Comparison of ENCODE assay signal across 8 cellular contexts in genomic region chr14:38721822-38722431, GRCh38.
DNase-seq lines count a peak whose midpoint lies in the region; ATAC-seq and TF ChIP-seq lines count a peak whose summit lies in the region.

No MANE protein-coding gene starts in this region.

- POLR2A ChIA-PET in Panc1 (lab: Charles Lee): no interaction called here

- BruUV-seq in Panc1 (replicated peaks; lab: Mats Ljungman, UMichigan): no TSS peak

- CTCF ChIA-PET in Panc1 (lab: Charles Lee): interaction anchor here (1.4 kb wide), 1 partner anchor 294 kb away, joined by 3 read pairs; no protein-coding TSS in a partner anchor

- H3K36me3 ChIP-seq in Panc1 (ENCODE audit: control insufficient read depth, insufficient read depth, low read length): no peaks in the 10 kb centered on the region
- H3K36me3 ChIP-seq in suprapubic skin: no peaks in the 10 kb centered on the region

- H3K9me3 ChIP-seq in Panc1 (ENCODE audit: control insufficient read depth, insufficient read depth, low read depth, low read length) (no peaks in the 10 kb centered on the region), suprapubic skin (no peaks in the 10 kb centered on the region)

- intact Hi-C loops in Panc1 (cut with micrococcal nuclease; ENCODE audit: unreplicated experiment): loop anchor here (1.0 kb wide), 1 partner anchor 145 kb away; no protein-coding TSS in a partner anchor

- no peaks in the 10 kb centered on the region for H3K27me3 ChIP-seq in Panc1 (ENCODE audit: control insufficient read depth, insufficient read depth, low read length)
- H3K27me3 ChIP-seq in suprapubic skin: no peaks in the 10 kb centered on the region

- 77% methylated on average over 4 of the region's 4 CpGs for WGBS in suprapubic skin

- TF ChIP-seq CTCF in Panc1 (IDR thresholded peaks at IDR 0.05): peak; percentile 71
- TF ChIP-seq CTCF in suprapubic skin (IDR thresholded peaks at IDR 0.05): peak; percentile 65 to 66

- no peaks in the 10 kb centered on the region for H3K4me1 ChIP-seq in Panc1 (ENCODE audit: control insufficient read depth, insufficient read depth, low read length)
- peaks cover 9% of the 10 kb centered on the region for H3K4me1 ChIP-seq in suprapubic skin

- H3K4me3 ChIP-seq in Panc1 (ENCODE audit: low read depth in 2 of 2, low read length in 2 of 2) (no peak overlapping the region), suprapubic skin (no peak overlapping the region)

- no peak for TF ChIP-seq EP300 in suprapubic skin (IDR thresholded peaks at IDR 0.05)

- peak; percentile 74 for DNase-seq in NCI-H82 (lab: John Stamatoyannopoulos, UW)
- no peak for DNase-seq in NCI-H82 treated with DMSO at 0.1 percent for 48 hours (lab: John Stamatoyannopoulos, UW; ENCODE audit: unreplicated experiment)
- peak; percentile 13 for DNase-seq in Panc1 (ENCODE audit: low read depth, low spot score)
- peak; percentile 20 for DNase-seq in cerebellum (ENCODE audit: low spot score)
- DNase-seq in left lobe of liver (ENCODE audit: low spot score): peak; percentile 53
- no peak for DNase-seq in suprapubic skin (ENCODE audit: low spot score in 2 of 2)

- H3K27ac ChIP-seq in Panc1 (ENCODE audit: low read length) (no peak overlapping the region), suprapubic skin (no peak overlapping the region)

- TF ChIP-seq POLR2A in suprapubic skin (IDR thresholded peaks at IDR 0.05): no peak

- in situ Hi-C loops in Panc1 (cut with HindIII; ENCODE audit: low pct_unique_long_range_greater_than_20kb, low sequenced_read_pairs): no loop called here

- ATAC-seq in GM19467 (IDR thresholded peaks at IDR 0.05; ENCODE audit: unreplicated experiment): peak; percentile 89
- ATAC-seq in HG03469 (IDR thresholded peaks at IDR 0.05; ENCODE audit: unreplicated experiment): peak; percentile 80
- ATAC-seq in Panc1: peak; percentile 63
- ATAC-seq in left lobe of liver: peak; percentile 99

Comparison
In these comparisons a context has a peak if more than half of its experiments do, and no peak if none do; other contexts are left out.
1. DNase-seq: peak in NCI-H82 (single experiment), Panc1 (single experiment), cerebellum (single experiment) and left lobe of liver (single experiment); none in NCI-H82 treated with DMSO at 0.1 percent for 48 hours (single experiment) and suprapubic skin (0 of 2).
2. Peak in every context shown above with its lines, with median percentiles within 50 percentile points of each other: ATAC-seq.